In the genomic region with DNA sequence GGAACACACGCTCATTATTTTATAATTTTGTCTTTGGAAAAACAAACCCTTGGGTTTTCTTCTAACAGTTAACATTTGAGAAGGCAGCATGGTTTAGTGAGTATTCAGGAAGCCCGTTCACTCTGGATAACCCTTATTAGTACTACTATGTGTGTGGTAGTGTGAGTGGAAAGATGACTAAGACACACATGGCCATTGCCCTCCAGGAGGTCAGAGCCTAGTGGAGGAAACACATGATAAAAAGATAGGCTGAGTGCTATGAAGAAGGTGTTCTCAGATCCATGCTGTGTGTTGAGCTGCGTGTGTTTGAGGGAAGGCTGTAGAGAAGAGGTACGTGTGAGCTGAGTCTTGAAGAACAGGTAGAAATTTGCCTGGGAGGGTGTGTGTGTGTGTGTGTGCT, we compare ENCODE assay signal across 14 cellular contexts. TPM values are rescaled to one million over a fixed set of nuclear protein-coding genes. Genes with fewer than 3 reads are reported as not detected.
A peak's percentile ranks its signal among the peaks of the same experiment; 100 is the strongest.
DNase-seq lines count a peak whose midpoint lies in the region; TF ChIP-seq lines count a peak whose summit lies in the region.
"Had no signal": no experiment of that assay in that cellular context is flagged by ENCODE, and none has a peak within 500 bp of the region (broad histone marks: within the 10 kb centered on the region; RNA-seq: fewer than 3 reads in every experiment).

No MANE protein-coding gene starts in this region.

- H3K4me1 Mint-ChIP-seq in mesothelial cell of epicardium = no peaks in the 10 kb centered on the region
- H3K4me1 Mint-ChIP-seq in endothelial cell (ENCODE audit: unreplicated experiment) = no peaks in the 10 kb centered on the region
- H3K4me1 Mint-ChIP-seq: CD4-positive, CD25-positive, alpha-beta regulatory T cell had no signal

- no peak overlapping the region for H3K27ac Mint-ChIP-seq in mesothelial cell of epicardium
- H3K27ac Mint-ChIP-seq in endothelial cell (ENCODE audit: unreplicated experiment) = no peak overlapping the region
- H3K27ac Mint-ChIP-seq: CD4-positive, CD25-positive, alpha-beta regulatory T cell had no signal

- H3K27me3 Mint-ChIP-seq in mesothelial cell of epicardium (ENCODE audit: low read depth) = peaks cover 29% of the 10 kb centered on the region
- no peaks in the 10 kb centered on the region for H3K27me3 Mint-ChIP-seq in endothelial cell (ENCODE audit: unreplicated experiment)

- H3K9me3 Mint-ChIP-seq in mesothelial cell of epicardium (no peaks in the 10 kb centered on the region), endothelial cell (ENCODE audit: unreplicated experiment) (no peaks in the 10 kb centered on the region)

- DNase-seq in Daoy (ENCODE audit: low read depth) (peak; percentile 35), HCEC 1CT (peak; percentile 17), SK-MEL-5 (ENCODE audit: low read depth, low spot score) (peak; percentile 6), kidney tubule cell (ENCODE audit: low spot score) (peak; percentile 23), mesothelial cell of epicardium (ENCODE audit: low spot score in 2 of 2, unreplicated experiment in 2 of 2) (no peak), NCI-H446 treated with DMSO at 0.1 percent for 48 hours (lab: John Stamatoyannopoulos, UW) (no peak), endothelial cell (ENCODE audit: low spot score) (no peak), NCI-H1048 (lab: John Stamatoyannopoulos, UW) (no peak)
- DNase-seq: 8988T; CD4-positive, CD25-positive, alpha-beta regulatory T cell; DMS79; GF-D8; IMR-90 had no signal

- H3K36me3 Mint-ChIP-seq in mesothelial cell of epicardium = no peaks in the 10 kb centered on the region
- H3K36me3 Mint-ChIP-seq in endothelial cell (ENCODE audit: low read depth, unreplicated experiment) = no peaks in the 10 kb centered on the region
- H3K36me3 Mint-ChIP-seq: CD4-positive, CD25-positive, alpha-beta regulatory T cell had no signal

- H3K4me3 Mint-ChIP-seq in mesothelial cell of epicardium (no peak overlapping the region), endothelial cell (ENCODE audit: unreplicated experiment) (no peak overlapping the region)
- H3K4me3 Mint-ChIP-seq: CD4-positive, CD25-positive, alpha-beta regulatory T cell had no signal

- no peak for TF ChIP-seq CTCF in mesothelial cell of epicardium (IDR thresholded peaks at IDR 0.05; ENCODE audit: unreplicated experiment)
- no peak for TF ChIP-seq CTCF in endothelial cell (IDR thresholded peaks at IDR 0.05; ENCODE audit: unreplicated experiment)

- in situ Hi-C loops in SK-MEL-5 (cut with HindIII; ENCODE audit: low pct_unique_long_range_greater_than_20kb, low sequenced_read_pairs) = no loop called here

RNA-seq across cellular contexts. Expression of a gene that starts 8.4 kb away (rescaled TPM):
- total RNA-seq in Daoy (2014; rRNA removed; shearing (Covaris generic)) = not detected in 2 replicates
- 0.03 and 0.11 TPM in 2 replicates for total RNA-seq in SK-MEL-5 (2014; rRNA removed; shearing (Covaris generic))
- 0.25 TPM in 1 of 2 replicates, not detected in the other for polyA plus RNA-seq in SK-MEL-5 (2015; cell fraction: cytosol; rRNA removed)
- 1.3 TPM in 1 of 2 replicates, not detected in the other for polyA plus RNA-seq in SK-MEL-5 (2015; cell fraction: nucleus; rRNA removed)
- total RNA-seq in mesothelial cell of epicardium = not detected in 3 replicates
- not detected for total RNA-seq in endothelial cell (ENCODE audit: unreplicated experiment)
- total RNA-seq: CD4-positive, CD25-positive, alpha-beta regulatory T cell; H4; IMR-90 had no signal
- polyA plus RNA-seq: CD4-positive, CD25-positive, alpha-beta regulatory T cell; IMR-90 had no signal

RNA-seq across cellular contexts. Expression of a gene that starts 48.2 kb away (rescaled TPM):
- total RNA-seq in Daoy (2014; rRNA removed; shearing (Covaris generic)) = not detected in 2 replicates
- total RNA-seq in SK-MEL-5 (2014; rRNA removed; shearing (Covaris generic)) = not detected in 2 replicates
- not detected in 2 replicates for polyA plus RNA-seq in SK-MEL-5 (2015; cell fraction: cytosol; rRNA removed)
- polyA plus RNA-seq in SK-MEL-5 (2015; cell fraction: nucleus; rRNA removed) = not detected in 2 replicates
- not detected in 3 replicates for total RNA-seq in mesothelial cell of epicardium
- total RNA-seq in endothelial cell (ENCODE audit: unreplicated experiment) = not detected
- total RNA-seq: CD4-positive, CD25-positive, alpha-beta regulatory T cell; H4; IMR-90 had no signal
- polyA plus RNA-seq: CD4-positive, CD25-positive, alpha-beta regulatory T cell; IMR-90 had no signal

Comparison
In these comparisons a context has a peak if more than half of its experiments do, and no peak if none do; other contexts are left out.
1. DNase-seq: peak in Daoy (single experiment), HCEC 1CT (single experiment), SK-MEL-5 (single experiment) and kidney tubule cell (single experiment); none in mesothelial cell of epicardium (0 of 2), NCI-H446 treated with DMSO at 0.1 percent for 48 hours (single experiment), endothelial cell (single experiment) and NCI-H1048 (single experiment).